15 cellular contexts compared by ENCODE assay signal in the genomic region with DNA sequence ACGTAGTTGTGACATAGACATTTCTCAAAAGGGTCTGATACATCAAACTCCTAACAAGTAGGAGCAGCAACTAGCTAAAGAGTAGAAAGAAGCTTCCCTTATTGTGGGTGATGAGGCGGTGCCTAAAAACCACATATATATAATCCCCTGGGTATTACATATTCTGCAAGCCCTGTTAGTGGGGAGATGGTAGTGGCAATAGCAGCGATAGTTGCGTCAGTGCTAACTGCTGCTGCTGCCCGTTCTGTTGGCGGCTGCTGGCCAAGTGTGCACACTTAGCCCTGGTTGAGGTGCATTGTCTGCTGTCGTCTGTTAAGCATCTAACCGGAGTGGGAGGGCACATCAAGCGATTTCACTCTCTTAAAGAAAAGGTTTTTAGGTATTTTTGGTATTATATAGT.
DNase-seq lines count a peak whose midpoint lies in the region; ATAC-seq, FAIRE-seq and TF ChIP-seq lines count a peak whose summit lies in the region.
"Had no signal": no experiment of that assay in that cellular context is flagged by ENCODE, and none has a peak within 500 bp of the region (broad histone marks: within the 10 kb centered on the region; RNA-seq: fewer than 3 reads in every experiment).

No MANE protein-coding gene starts in this region.

- no peak for FAIRE-seq in RCC 7860 (lab: Jason Lieb, UNC)
- FAIRE-seq: HepG2 had no signal

- H3K9me3 Mint-ChIP-seq in memory B cell = no peaks in the 10 kb centered on the region

- TF ChIP-seq POLR2A in Raji (IDR thresholded peaks at IDR 0.05; ENCODE audit: insufficient read depth, low read depth, low read length) (peak; percentile 36; the same call in 1 of the 2 replicates), GM18505 (IDR thresholded peaks at IDR 0.05; ENCODE audit: borderline replicate concordance, extremely low read depth, insufficient read depth, insufficient read length) (no peak)

- peaks cover 6% of the 10 kb centered on the region for H3K27me3 Mint-ChIP-seq in memory B cell

- DNase-seq in memory B cell (ENCODE audit: low spot score in 2 of 2) = peak in 1 of 2 donors; percentile 2
- DNase-seq in hypothalamus (lab: John Stamatoyannopoulos, UW) = no peak
- no peak for DNase-seq in RCC 7860 (ENCODE audit: low spot score)
- DNase-seq: colonic mucosa, foreskin fibroblast, NCI-H345, psoas muscle, uterus had no signal

- H3K36me3 Mint-ChIP-seq in memory B cell = peaks cover 2% of the 10 kb centered on the region

- no peak overlapping the region for H3K4me3 Mint-ChIP-seq in memory B cell

- ATAC-seq in GM18867 (IDR thresholded peaks at IDR 0.05; ENCODE audit: unreplicated experiment) (peak; percentile 47), HG02759 (IDR thresholded peaks at IDR 0.05; ENCODE audit: unreplicated experiment) (peak; percentile 70), memory B cell (ENCODE audit: low read depth) (peak; percentile 94), GM18502 (IDR thresholded peaks at IDR 0.05; ENCODE audit: poor library complexity, unreplicated experiment) (no peak), GM18505 (IDR thresholded peaks at IDR 0.05; ENCODE audit: unreplicated experiment) (no peak)
- ATAC-seq: HepG2, psoas muscle, SK-N-SH treated with all-trans-retinoic acid at 6 μM for 48 hours had no signal

- H3K27ac Mint-ChIP-seq in memory B cell = peak overlapping the region; percentile 70

- H3K4me1 Mint-ChIP-seq in memory B cell = peaks cover 4% of the 10 kb centered on the region

Comparison
In these comparisons a context has a peak if more than half of its experiments do, and no peak if none do; other contexts are left out.
1. ATAC-seq: peak in GM18867 (single experiment), HG02759 (single experiment) and memory B cell (single experiment); none in GM18502 (single experiment) and GM18505 (single experiment).